Comparison of ENCODE assay signal across 9 cellular contexts in genomic region chr22:36776722-36777121, GRCh38. TPM values are rescaled to one million over a fixed set of nuclear protein-coding genes. Genes with fewer than 3 reads are reported as not detected.
DNase-seq lines count a peak whose midpoint lies in the region; ATAC-seq, FAIRE-seq and TF ChIP-seq lines count a peak whose summit lies in the region.
"Had no signal": no experiment of that assay in that cellular context is flagged by ENCODE, and none has a peak within 500 bp of the region (broad histone marks: within the 10 kb centered on the region; RNA-seq: fewer than 3 reads in every experiment).

No MANE protein-coding gene starts in this region.

- H3K4me3 ChIP-seq in GM12865 (ENCODE audit: low read depth, low read length) (peak overlapping the region; percentile 58), RWPE2 (ENCODE audit: severe bottlenecking) (peak overlapping the region; percentile 12), endothelial cell of umbilical vein (replicated peaks in 1 of 3; ENCODE audit: insufficient read depth in 1 of 3, low read depth in 1 of 3, low read length in 3 of 3) (no peak overlapping the region), sigmoid colon (peak overlapping the region in 3 of 4 donors; percentile 22 to 37 (median 35)), SJCRH30 (no peak overlapping the region)

- WGBS in sigmoid colon, 2 donors = 42 to 59% methylated on average over 12 of the region's 12 CpGs

- H2AFZ ChIP-seq in endothelial cell of umbilical vein (ENCODE audit: low read depth, low read length) = peak overlapping the region; percentile 46

- ATAC-seq in RWPE2 (ENCODE audit: low read depth) = no peak
- ATAC-seq in foreskin keratinocyte = no peak

- H3K27ac ChIP-seq in RWPE2 (ENCODE audit: poor library complexity, severe bottlenecking) = no peak overlapping the region
- no peak overlapping the region for H3K27ac ChIP-seq in endothelial cell of umbilical vein (ENCODE audit: insufficient read depth, low read depth, low read length)
- peak overlapping the region; percentile 59 to 77 (median 72) for H3K27ac ChIP-seq in sigmoid colon
- H3K27ac ChIP-seq in foreskin keratinocyte = no peak overlapping the region
- no peak overlapping the region for H3K27ac ChIP-seq in SJCRH30

- TF ChIP-seq CTCF in GM12865 (IDR thresholded peaks at IDR 0.05; ENCODE audit: insufficient read depth, low read depth, low read length, missing control alignments) = no peak
- no peak for TF ChIP-seq CTCF in RWPE2 (IDR thresholded peaks at IDR 0.05; ENCODE audit: poor library complexity, severe bottlenecking)
- no peak for TF ChIP-seq CTCF in endothelial cell of umbilical vein (IDR thresholded peaks at IDR 0.05; ENCODE audit: extremely low read depth in 1 of 2, insufficient read depth in 1 of 2, low read depth in 1 of 2, low read length in 2 of 2)
- TF ChIP-seq CTCF in sigmoid colon (IDR thresholded peaks at IDR 0.05) = no peak
- no peak for TF ChIP-seq CTCF in foreskin keratinocyte (conservative IDR thresholded peaks at IDR 0.05)

- BruUV-seq in endothelial cell of umbilical vein (replicated peaks; lab: Mats Ljungman, UMichigan) = no TSS peak

- H3K9me1 ChIP-seq in endothelial cell of umbilical vein (replicated peaks; ENCODE audit: control insufficient read depth, extremely low read depth, insufficient read depth, low read length) = no peaks in the 10 kb centered on the region

- H3K4me2 ChIP-seq in endothelial cell of umbilical vein (ENCODE audit: insufficient read depth, low read length) = peak overlapping the region; percentile 48

- H3K27me3 ChIP-seq in RWPE2 (ENCODE audit: insufficient read depth, poor library complexity, severe bottlenecking) (no peaks in the 10 kb centered on the region), endothelial cell of umbilical vein (ENCODE audit: control insufficient read depth in 2 of 2, insufficient read depth in 2 of 2, low read length in 2 of 2) (no peaks in the 10 kb centered on the region), sigmoid colon (no peaks in the 10 kb centered on the region), foreskin keratinocyte (no peaks in the 10 kb centered on the region), SJCRH30 (0 out of 2 replicates have a peak, but pooled peaks cover 3% of the 10 kb centered on the region)

- TF ChIP-seq POLR2A in endothelial cell of umbilical vein (IDR thresholded peaks at IDR 0.05; ENCODE audit: low read depth, low read length) = no peak
- no peak for TF ChIP-seq POLR2A in sigmoid colon (IDR thresholded peaks at IDR 0.05)

- DNase-seq in GM12865 (ENCODE audit: low read depth) = peak; percentile 6
- DNase-seq in RWPE2 (ENCODE audit: low spot score) = no peak
- no peak for DNase-seq in endothelial cell of umbilical vein (ENCODE audit: low read depth, low spot score)
- no peak for DNase-seq in sigmoid colon
- DNase-seq in foreskin keratinocyte = no peak
- DNase-seq in UCSD-AML1 (lab: John Stamatoyannopoulos, UW; ENCODE audit: unreplicated experiment) = no peak
- DNase-seq in SJCRH30 = no peak
- no peak for DNase-seq in OCI-M1 (lab: John Stamatoyannopoulos, UW)

- FAIRE-seq in endothelial cell of umbilical vein (lab: Jason Lieb, UNC) = no peak

- dilution Hi-C loops in endothelial cell of umbilical vein (cut with MboI; ENCODE audit: extremely low pct_ligation_motif_present, low sequenced_read_pairs) = loop anchor here (10.0 kb wide), 1 partner anchor 58 kb away; no protein-coding TSS in a partner anchor

- POLR2A ChIA-PET in endothelial cell of umbilical vein (lab: Charles Lee) = interaction anchor here (1.1 kb wide), 1 partner anchor 229 kb away, joined by 4 read pairs; no protein-coding TSS in a partner anchor

- intact Hi-C loops in endothelial cell of umbilical vein (cut with micrococcal nuclease) (loop anchor here (1.0 kb wide), 2 partner anchors 230 to 234 kb away; no protein-coding TSS in a partner anchor), sigmoid colon (cut with DNase I) (loop anchor here (5.0 kb wide), 2 partner anchors 241 to 249 kb away; partner anchors contain the start of genes EIF3D, MPST and TST)

- peaks cover 6% of the 10 kb centered on the region for H3K4me1 ChIP-seq in RWPE2 (ENCODE audit: insufficient read depth, poor library complexity, severe bottlenecking)
- H3K4me1 ChIP-seq in endothelial cell of umbilical vein (ENCODE audit: control insufficient read depth, extremely low read depth, insufficient read depth, low read length) = peaks cover 14% of the 10 kb centered on the region
- peaks cover 0 to 19% (median 16%) of the 10 kb centered on the region in 4 donors for H3K4me1 ChIP-seq in sigmoid colon
- H3K4me1 ChIP-seq in foreskin keratinocyte = no peaks in the 10 kb centered on the region
- H3K4me1 ChIP-seq in SJCRH30 = no peaks in the 10 kb centered on the region

- no peaks in the 10 kb centered on the region for H4K20me1 ChIP-seq in endothelial cell of umbilical vein (replicated peaks; ENCODE audit: control insufficient read depth, extremely low read depth, insufficient read depth, low read length)

- no peaks in the 10 kb centered on the region for H3K36me3 ChIP-seq in RWPE2 (ENCODE audit: low read depth)
- H3K36me3 ChIP-seq in endothelial cell of umbilical vein (ENCODE audit: control insufficient read depth in 2 of 2, extremely low read depth in 1 of 2, insufficient read depth in 2 of 2, low read length in 2 of 2) = no peaks in the 10 kb centered on the region
- H3K36me3 ChIP-seq in sigmoid colon = no peaks in the 10 kb centered on the region
- H3K36me3 ChIP-seq in SJCRH30 = no peaks in the 10 kb centered on the region

- peak overlapping the region; percentile 17 for H3K9ac ChIP-seq in endothelial cell of umbilical vein (replicated peaks; ENCODE audit: extremely low read depth, insufficient read depth, low read length)

- TF ChIP-seq EP300 in sigmoid colon (IDR thresholded peaks at IDR 0.05) = no peak

- H3K9me3 ChIP-seq in RWPE2 (ENCODE audit: severe bottlenecking) = no peaks in the 10 kb centered on the region
- H3K9me3 ChIP-seq in endothelial cell of umbilical vein (replicated peaks; ENCODE audit: control insufficient read depth, insufficient read depth, low read length) = no peaks in the 10 kb centered on the region
- H3K9me3 ChIP-seq in sigmoid colon = no peaks in the 10 kb centered on the region
- no peaks in the 10 kb centered on the region for H3K9me3 ChIP-seq in SJCRH30 (replicated peaks)

- H3K79me2 ChIP-seq in endothelial cell of umbilical vein (ENCODE audit: control insufficient read depth, insufficient read depth, low read length) = no peaks in the 10 kb centered on the region

- CTCF ChIA-PET in endothelial cell of umbilical vein (lab: Charles Lee) = interaction anchor here (1.0 to 3.8 kb wide), 9 partner anchors 9 to 233 kb away, joined by 3 to 75 read pairs (median 6); no protein-coding TSS in a partner anchor

TF ChIP-seq in endothelial cell of umbilical vein, 7 proteins besides CTCF, POLR2A, EP300 and RAD21:
- TF ChIP-seq MYC (IDR thresholded peaks at IDR 0.05; ENCODE audit: low read depth, low read length) (no peak), JUN (IDR thresholded peaks at IDR 0.05; ENCODE audit: borderline replicate concordance, insufficient read depth, insufficient read length, low read depth) (no peak), POLR2AphosphoS5 (IDR thresholded peaks at IDR 0.05; ENCODE audit: insufficient read depth, low read depth, low read length) (no peak), EZH2 (IDR thresholded peaks at IDR 0.05; ENCODE audit: borderline replicate concordance, low read depth, low read length, severe bottlenecking) (no peak), FOS (IDR thresholded peaks at IDR 0.05; ENCODE audit: borderline replicate concordance, insufficient read depth, low read length) (no peak), MAX (IDR thresholded peaks at IDR 0.05; ENCODE audit: insufficient read depth, insufficient read length) (no peak), GATA2 (IDR thresholded peaks at IDR 0.05; ENCODE audit: insufficient read depth, insufficient read length, low read depth, low read length) (no peak)
TF ChIP-seq in endothelial cell of umbilical vein: peak in this region for 0.

RNA-seq across cellular contexts. Expression of gene IFT27, which starts 0.8 kb away (rescaled TPM):
- 30.5 and 33.7 TPM in 2 replicates for total RNA-seq in endothelial cell of umbilical vein
- 28.2 and 29.9 TPM in 2 replicates for polyA plus RNA-seq in endothelial cell of umbilical vein
- polyA plus RNA-seq in endothelial cell of umbilical vein (2011; cell fraction: cytosol; rRNA removed) = 19.3 and 22.9 TPM in 2 replicates
- polyA plus RNA-seq in endothelial cell of umbilical vein (2011; cell fraction: nucleus; rRNA removed) = 90.3 and 98.1 TPM in 2 replicates
- 23.0 and 23.7 TPM in 2 replicates for polyA plus RNA-seq in endothelial cell of umbilical vein (2012)
- polyA minus RNA-seq in endothelial cell of umbilical vein = 18.3 and 22.5 TPM in 2 replicates
- 6.8 TPM for polyA minus RNA-seq in endothelial cell of umbilical vein (2011; cell fraction: cytosol; rRNA and poly(A)+ RNA removed)
- polyA minus RNA-seq in endothelial cell of umbilical vein (2011; cell fraction: nucleus; rRNA and poly(A)+ RNA removed) = 18.1 and 21.9 TPM in 2 replicates
- 10 to 100 TPM; 15.9 to 27.7 (median 25.1) TPM for total RNA-seq in sigmoid colon
- 10 to 100 TPM; 15.0 to 27.9 (median 17.8) TPM for polyA plus RNA-seq in sigmoid colon
- total RNA-seq in foreskin keratinocyte = 13.4 and 13.5 TPM in 2 replicates
- 16.8 and 17.7 TPM in 2 replicates for polyA plus RNA-seq in foreskin keratinocyte
- total RNA-seq in SJCRH30 (2014; rRNA removed; shearing (Covaris generic)) = 1.8 and 2.2 TPM in 2 replicates

RNA-seq across cellular contexts. Expression of gene PVALB, which starts 40.1 kb away (rescaled TPM):
- not detected in 2 replicates for total RNA-seq in endothelial cell of umbilical vein
- polyA plus RNA-seq in endothelial cell of umbilical vein = not detected in 2 replicates
- polyA plus RNA-seq in endothelial cell of umbilical vein (2011; cell fraction: cytosol; rRNA removed) = not detected in 2 replicates
- polyA plus RNA-seq in endothelial cell of umbilical vein (2011; cell fraction: nucleus; rRNA removed) = not detected in 2 replicates
- polyA plus RNA-seq in endothelial cell of umbilical vein (2012) = not detected in 2 replicates
- not detected in 2 replicates for polyA minus RNA-seq in endothelial cell of umbilical vein
- not detected for polyA minus RNA-seq in endothelial cell of umbilical vein (2011; cell fraction: cytosol; rRNA and poly(A)+ RNA removed)
- not detected in 2 replicates for polyA minus RNA-seq in endothelial cell of umbilical vein (2011; cell fraction: nucleus; rRNA and poly(A)+ RNA removed)
- not detected for total RNA-seq in sigmoid colon
- polyA plus RNA-seq in sigmoid colon = not detected
- not detected in 2 replicates for total RNA-seq in foreskin keratinocyte
- not detected in 2 replicates for polyA plus RNA-seq in foreskin keratinocyte
- total RNA-seq in SJCRH30 (2014; rRNA removed; shearing (Covaris generic)) = 0.45 TPM in 1 of 2 replicates, not detected in the other
- polyA plus RNA-seq: esophagus had no signal

Comparison
In these comparisons a context has a peak if more than half of its experiments do, and no peak if none do; other contexts are left out.
1. H3K4me3 ChIP-seq: peak in GM12865 (single experiment), RWPE2 (single experiment) and sigmoid colon (3 of 4); none in endothelial cell of umbilical vein (0 of 3) and SJCRH30 (single experiment).
2. H3K27ac ChIP-seq: peak in sigmoid colon (4 of 4); none in RWPE2 (single experiment), endothelial cell of umbilical vein (single experiment), foreskin keratinocyte (single experiment) and SJCRH30 (single experiment).